Comparison of ENCODE assay signal across 25 cellular contexts in the genomic region with DNA sequence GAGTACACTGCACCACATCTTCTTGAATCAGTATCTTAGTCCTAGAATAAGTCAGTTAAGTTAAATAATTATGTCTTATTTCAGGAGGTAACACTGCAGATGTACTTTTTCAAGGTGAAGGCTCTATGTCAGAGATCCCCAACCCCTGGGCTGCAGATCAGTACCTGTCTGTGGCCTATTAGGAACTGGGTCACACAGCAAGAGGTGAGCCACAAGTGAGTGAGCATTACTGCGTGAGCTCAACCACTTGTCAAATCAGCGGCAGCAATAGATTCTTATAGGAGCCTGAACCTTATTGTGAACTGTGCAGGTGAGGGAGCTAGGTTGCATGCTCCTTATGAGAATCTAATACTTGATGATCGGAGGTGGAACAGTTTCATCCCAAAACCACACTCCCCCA.
"Had no signal": no experiment of that assay in that cellular context is flagged by ENCODE, and none has a peak within 500 bp of the region (broad histone marks: within the 10 kb centered on the region; RNA-seq: fewer than 3 reads in every experiment).

No MANE protein-coding gene starts in this region.

- H3K9me3 ChIP-seq: gastroesophageal sphincter, pancreas, psoas muscle, testis, transverse colon, vagina had no signal

- FAIRE-seq: endothelial cell of umbilical vein, keratinocyte, pancreas, small intestine had no signal

- H3K27ac ChIP-seq: breast epithelium, gastroesophageal sphincter, pancreas, psoas muscle, sigmoid colon, testis, transverse colon, vagina had no signal

- DNase-seq: activated CD4-positive, alpha-beta T cell treated with anti-CD3 and anti-CD28 coated beads for 4 hours; activated CD4-positive, alpha-beta T cell treated with anti-CD3 and anti-CD28 coated beads, Interleukin-2, amount 50 U/mL, for 4 hours; activated naive CD4-positive, alpha-beta T cell; activated T-cell treated with anti-CD3 and anti-CD28 coated beads for 4 hours; activated T-cell treated with anti-CD3 and anti-CD28 coated beads, Interleukin-2, amount 50 U/mL, for 72 hours; central memory CD4-positive, alpha-beta T cell; hippocampal formation; left cardiac atrium; mammary epithelial cell; nucleus accumbens; pancreas; psoas muscle; sigmoid colon; small intestine; stimulated activated CD4-positive, alpha-beta T cell treated with anti-CD3 and anti-CD28 coated beads, Interleukin-4, amount 100 ng/mL, for 24 hours; stimulated activated CD8-positive, alpha-beta memory T cell treated with anti-CD3 and anti-CD28 coated beads, Interleukin-4, amount 100 ng/mL, for 48 hours; stimulated activated naive CD4-positive, alpha-beta T cell; testis; transverse colon had no signal

- H3K4me3 ChIP-seq: breast epithelium, gastroesophageal sphincter, pancreas, psoas muscle, sigmoid colon, testis, transverse colon, vagina had no signal

- H3K4me1 ChIP-seq: breast epithelium, gastroesophageal sphincter, pancreas, psoas muscle, sigmoid colon, testis, transverse colon, vagina had no signal

- H3K27me3 ChIP-seq: breast epithelium, gastroesophageal sphincter, pancreas, sigmoid colon, testis, transverse colon, vagina had no signal

- H3K36me3 ChIP-seq: breast epithelium, gastroesophageal sphincter, pancreas, sigmoid colon, transverse colon, vagina had no signal

- ATAC-seq: activated naive CD4-positive, alpha-beta T cell treated with anti-CD3 and anti-CD28 coated beads, Interleukin-2, amount 50 U/mL, for 72 hours; activated T-cell treated with anti-CD3 and anti-CD28 coated beads, Interleukin-2, amount 50 U/mL, for 72 hours; gastroesophageal sphincter; left cardiac atrium; pancreas; psoas muscle had no signal
